In the genomic region with DNA sequence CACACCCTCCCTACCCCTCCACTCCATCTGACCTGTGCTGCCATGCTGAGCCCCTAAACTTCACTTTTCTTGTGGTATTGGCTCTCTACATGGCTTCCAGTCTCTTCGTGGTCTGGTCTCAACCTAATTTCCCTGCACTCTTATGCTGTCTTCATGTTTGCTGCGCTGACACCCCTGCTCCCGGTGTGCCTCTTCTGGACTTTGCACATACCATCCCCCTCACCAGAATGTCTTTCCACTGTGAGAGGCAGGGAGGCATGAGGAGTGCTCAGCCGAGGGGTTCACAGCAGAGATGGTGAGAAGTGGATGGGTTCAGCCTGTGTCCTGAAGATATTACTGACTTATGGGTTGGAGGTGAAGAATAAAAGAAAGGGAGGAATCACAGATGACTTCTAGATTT, we compare ENCODE assay signal across 1 cellular context.
TF ChIP-seq lines count a peak whose summit lies in the region.

No MANE protein-coding gene starts in this region.

TF ChIP-seq in HepG2, 621 proteins besides CTCF, POLR2A, EP300 and RAD21 (continued from another document and continues in another):
- TF ChIP-seq, protein P1, sequence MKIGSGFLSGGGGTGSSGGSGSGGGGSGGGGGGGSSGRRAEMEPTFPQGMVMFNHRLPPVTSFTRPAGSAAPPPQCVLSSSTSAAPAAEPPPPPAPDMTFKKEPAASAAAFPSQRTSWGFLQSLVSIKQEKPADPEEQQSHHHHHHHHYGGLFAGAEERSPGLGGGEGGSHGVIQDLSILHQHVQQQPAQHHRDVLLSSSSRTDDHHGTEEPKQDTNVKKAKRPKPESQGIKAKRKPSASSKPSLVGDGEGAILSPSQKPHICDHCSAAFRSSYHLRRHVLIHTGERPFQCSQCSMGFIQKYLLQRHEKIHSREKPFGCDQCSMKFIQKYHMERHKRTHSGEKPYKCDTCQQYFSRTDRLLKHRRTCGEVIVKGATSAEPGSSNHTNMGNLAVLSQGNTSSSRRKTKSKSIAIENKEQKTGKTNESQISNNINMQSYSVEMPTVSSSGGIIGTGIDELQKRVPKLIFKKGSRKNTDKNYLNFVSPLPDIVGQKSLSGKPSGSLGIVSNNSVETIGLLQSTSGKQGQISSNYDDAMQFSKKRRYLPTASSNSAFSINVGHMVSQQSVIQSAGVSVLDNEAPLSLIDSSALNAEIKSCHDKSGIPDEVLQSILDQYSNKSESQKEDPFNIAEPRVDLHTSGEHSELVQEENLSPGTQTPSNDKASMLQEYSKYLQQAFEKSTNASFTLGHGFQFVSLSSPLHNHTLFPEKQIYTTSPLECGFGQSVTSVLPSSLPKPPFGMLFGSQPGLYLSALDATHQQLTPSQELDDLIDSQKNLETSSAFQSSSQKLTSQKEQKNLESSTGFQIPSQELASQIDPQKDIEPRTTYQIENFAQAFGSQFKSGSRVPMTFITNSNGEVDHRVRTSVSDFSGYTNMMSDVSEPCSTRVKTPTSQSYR (CRISPR knock-in tag; IDR thresholded peaks at IDR 0.05; ENCODE audit: borderline replicate concordance), result peak; percentile 98
- TF ChIP-seq ZC3H13 (CRISPR knock-in tag; IDR thresholded peaks at IDR 0.05), result no peak
- TF ChIP-seq, protein P2, sequence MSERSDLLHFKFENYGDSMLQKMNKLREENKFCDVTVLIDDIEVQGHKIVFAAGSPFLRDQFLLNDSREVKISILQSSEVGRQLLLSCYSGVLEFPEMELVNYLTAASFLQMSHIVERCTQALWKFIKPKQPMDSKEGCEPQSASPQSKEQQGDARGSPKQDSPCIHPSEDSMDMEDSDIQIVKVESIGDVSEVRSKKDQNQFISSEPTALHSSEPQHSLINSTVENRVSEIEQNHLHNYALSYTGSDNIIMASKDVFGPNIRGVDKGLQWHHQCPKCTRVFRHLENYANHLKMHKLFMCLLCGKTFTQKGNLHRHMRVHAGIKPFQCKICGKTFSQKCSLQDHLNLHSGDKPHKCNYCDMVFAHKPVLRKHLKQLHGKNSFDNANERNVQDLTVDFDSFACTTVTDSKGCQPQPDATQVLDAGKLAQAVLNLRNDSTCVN (CRISPR knock-in tag; IDR thresholded peaks at IDR 0.05; ENCODE audit: borderline replicate concordance), result 0 out of 2 replicates have a peak, but pooled peaks have one; percentile 21
- TF ChIP-seq, protein P3, sequence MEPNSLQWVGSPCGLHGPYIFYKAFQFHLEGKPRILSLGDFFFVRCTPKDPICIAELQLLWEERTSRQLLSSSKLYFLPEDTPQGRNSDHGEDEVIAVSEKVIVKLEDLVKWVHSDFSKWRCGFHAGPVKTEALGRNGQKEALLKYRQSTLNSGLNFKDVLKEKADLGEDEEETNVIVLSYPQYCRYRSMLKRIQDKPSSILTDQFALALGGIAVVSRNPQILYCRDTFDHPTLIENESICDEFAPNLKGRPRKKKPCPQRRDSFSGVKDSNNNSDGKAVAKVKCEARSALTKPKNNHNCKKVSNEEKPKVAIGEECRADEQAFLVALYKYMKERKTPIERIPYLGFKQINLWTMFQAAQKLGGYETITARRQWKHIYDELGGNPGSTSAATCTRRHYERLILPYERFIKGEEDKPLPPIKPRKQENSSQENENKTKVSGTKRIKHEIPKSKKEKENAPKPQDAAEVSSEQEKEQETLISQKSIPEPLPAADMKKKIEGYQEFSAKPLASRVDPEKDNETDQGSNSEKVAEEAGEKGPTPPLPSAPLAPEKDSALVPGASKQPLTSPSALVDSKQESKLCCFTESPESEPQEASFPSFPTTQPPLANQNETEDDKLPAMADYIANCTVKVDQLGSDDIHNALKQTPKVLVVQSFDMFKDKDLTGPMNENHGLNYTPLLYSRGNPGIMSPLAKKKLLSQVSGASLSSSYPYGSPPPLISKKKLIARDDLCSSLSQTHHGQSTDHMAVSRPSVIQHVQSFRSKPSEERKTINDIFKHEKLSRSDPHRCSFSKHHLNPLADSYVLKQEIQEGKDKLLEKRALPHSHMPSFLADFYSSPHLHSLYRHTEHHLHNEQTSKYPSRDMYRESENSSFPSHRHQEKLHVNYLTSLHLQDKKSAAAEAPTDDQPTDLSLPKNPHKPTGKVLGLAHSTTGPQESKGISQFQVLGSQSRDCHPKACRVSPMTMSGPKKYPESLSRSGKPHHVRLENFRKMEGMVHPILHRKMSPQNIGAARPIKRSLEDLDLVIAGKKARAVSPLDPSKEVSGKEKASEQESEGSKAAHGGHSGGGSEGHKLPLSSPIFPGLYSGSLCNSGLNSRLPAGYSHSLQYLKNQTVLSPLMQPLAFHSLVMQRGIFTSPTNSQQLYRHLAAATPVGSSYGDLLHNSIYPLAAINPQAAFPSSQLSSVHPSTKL (CRISPR knock-in tag; IDR thresholded peaks at IDR 0.05), result peak; percentile 58
- TF ChIP-seq IKZF4 (CRISPR knock-in tag; IDR thresholded peaks at IDR 0.05; ENCODE audit: borderline replicate concordance, low read depth, not compliant biosample characterization), result no peak
- TF ChIP-seq ZNF138 (CRISPR knock-in tag; IDR thresholded peaks at IDR 0.05; ENCODE audit: low read depth), result no peak
- TF ChIP-seq SAFB2 (CRISPR knock-in tag; IDR thresholded peaks at IDR 0.05; ENCODE audit: borderline replicate concordance, low read depth), result no peak
- TF ChIP-seq TBX2 (CRISPR knock-in tag; IDR thresholded peaks at IDR 0.05; ENCODE audit: borderline replicate concordance), result 0 out of 2 replicates have a peak, but pooled peaks have one; percentile 30
- no peak for TF ChIP-seq ZKSCAN1 (IDR thresholded peaks at IDR 0.05; ENCODE audit: low read length)
- TF ChIP-seq, protein P4, sequence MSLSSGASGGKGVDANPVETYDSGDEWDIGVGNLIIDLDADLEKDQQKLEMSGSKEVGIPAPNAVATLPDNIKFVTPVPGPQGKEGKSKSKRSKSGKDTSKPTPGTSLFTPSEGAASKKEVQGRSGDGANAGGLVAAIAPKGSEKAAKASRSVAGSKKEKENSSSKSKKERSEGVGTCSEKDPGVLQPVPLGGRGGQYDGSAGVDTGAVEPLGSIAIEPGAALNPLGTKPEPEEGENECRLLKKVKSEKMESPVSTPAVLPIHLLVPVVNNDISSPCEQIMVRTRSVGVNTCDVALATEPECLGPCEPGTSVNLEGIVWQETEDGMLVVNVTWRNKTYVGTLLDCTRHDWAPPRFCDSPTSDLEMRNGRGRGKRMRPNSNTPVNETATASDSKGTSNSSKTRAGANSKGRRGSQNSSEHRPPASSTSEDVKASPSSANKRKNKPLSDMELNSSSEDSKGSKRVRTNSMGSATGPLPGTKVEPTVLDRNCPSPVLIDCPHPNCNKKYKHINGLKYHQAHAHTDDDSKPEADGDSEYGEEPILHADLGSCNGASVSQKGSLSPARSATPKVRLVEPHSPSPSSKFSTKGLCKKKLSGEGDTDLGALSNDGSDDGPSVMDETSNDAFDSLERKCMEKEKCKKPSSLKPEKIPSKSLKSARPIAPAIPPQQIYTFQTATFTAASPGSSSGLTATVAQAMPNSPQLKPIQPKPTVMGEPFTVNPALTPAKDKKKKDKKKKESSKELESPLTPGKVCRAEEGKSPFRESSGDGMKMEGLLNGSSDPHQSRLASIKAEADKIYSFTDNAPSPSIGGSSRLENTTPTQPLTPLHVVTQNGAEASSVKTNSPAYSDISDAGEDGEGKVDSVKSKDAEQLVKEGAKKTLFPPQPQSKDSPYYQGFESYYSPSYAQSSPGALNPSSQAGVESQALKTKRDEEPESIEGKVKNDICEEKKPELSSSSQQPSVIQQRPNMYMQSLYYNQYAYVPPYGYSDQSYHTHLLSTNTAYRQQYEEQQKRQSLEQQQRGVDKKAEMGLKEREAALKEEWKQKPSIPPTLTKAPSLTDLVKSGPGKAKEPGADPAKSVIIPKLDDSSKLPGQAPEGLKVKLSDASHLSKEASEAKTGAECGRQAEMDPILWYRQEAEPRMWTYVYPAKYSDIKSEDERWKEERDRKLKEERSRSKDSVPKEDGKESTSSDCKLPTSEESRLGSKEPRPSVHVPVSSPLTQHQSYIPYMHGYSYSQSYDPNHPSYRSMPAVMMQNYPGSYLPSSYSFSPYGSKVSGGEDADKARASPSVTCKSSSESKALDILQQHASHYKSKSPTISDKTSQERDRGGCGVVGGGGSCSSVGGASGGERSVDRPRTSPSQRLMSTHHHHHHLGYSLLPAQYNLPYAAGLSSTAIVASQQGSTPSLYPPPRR (CRISPR knock-in tag; IDR thresholded peaks at IDR 0.05; ENCODE audit: borderline replicate concordance), result 0 out of 2 replicates have a peak, but pooled peaks have one; percentile 23
- no peak for TF ChIP-seq CHCHD3 (CRISPR knock-in tag; IDR thresholded peaks at IDR 0.05)
- TF ChIP-seq YEATS2 (CRISPR knock-in tag; IDR thresholded peaks at IDR 0.05; ENCODE audit: borderline replicate concordance), result no peak
- no peak for TF ChIP-seq NFIC (IDR thresholded peaks at IDR 0.05; ENCODE audit: low read length)
- 0 out of 2 replicates have a peak, but pooled peaks have one; percentile 5 for TF ChIP-seq NR2F6 (IDR thresholded peaks at IDR 0.05)
- peak; percentile 38; the same call in 1 of the 2 replicates for TF ChIP-seq NR2F6 (CRISPR knock-in tag; IDR thresholded peaks at IDR 0.05)
- TF ChIP-seq SNRNP70 (IDR thresholded peaks at IDR 0.05; ENCODE audit: low read depth, low read length), result no peak
- 0 out of 2 replicates have a peak, but pooled peaks have one; percentile 37 for TF ChIP-seq POLR2AphosphoS5 (IDR thresholded peaks at IDR 0.05; ENCODE audit: low read depth, low read length)
- TF ChIP-seq TOPORS (CRISPR knock-in tag; IDR thresholded peaks at IDR 0.05), result no peak
- TF ChIP-seq, protein P5, sequence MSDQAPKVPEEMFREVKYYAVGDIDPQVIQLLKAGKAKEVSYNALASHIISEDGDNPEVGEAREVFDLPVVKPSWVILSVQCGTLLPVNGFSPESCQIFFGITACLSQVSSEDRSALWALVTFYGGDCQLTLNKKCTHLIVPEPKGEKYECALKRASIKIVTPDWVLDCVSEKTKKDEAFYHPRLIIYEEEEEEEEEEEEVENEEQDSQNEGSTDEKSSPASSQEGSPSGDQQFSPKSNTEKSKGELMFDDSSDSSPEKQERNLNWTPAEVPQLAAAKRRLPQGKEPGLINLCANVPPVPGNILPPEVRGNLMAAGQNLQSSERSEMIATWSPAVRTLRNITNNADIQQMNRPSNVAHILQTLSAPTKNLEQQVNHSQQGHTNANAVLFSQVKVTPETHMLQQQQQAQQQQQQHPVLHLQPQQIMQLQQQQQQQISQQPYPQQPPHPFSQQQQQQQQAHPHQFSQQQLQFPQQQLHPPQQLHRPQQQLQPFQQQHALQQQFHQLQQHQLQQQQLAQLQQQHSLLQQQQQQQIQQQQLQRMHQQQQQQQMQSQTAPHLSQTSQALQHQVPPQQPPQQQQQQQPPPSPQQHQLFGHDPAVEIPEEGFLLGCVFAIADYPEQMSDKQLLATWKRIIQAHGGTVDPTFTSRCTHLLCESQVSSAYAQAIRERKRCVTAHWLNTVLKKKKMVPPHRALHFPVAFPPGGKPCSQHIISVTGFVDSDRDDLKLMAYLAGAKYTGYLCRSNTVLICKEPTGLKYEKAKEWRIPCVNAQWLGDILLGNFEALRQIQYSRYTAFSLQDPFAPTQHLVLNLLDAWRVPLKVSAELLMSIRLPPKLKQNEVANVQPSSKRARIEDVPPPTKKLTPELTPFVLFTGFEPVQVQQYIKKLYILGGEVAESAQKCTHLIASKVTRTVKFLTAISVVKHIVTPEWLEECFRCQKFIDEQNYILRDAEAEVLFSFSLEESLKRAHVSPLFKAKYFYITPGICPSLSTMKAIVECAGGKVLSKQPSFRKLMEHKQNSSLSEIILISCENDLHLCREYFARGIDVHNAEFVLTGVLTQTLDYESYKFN (CRISPR knock-in tag; conservative IDR thresholded peaks at IDR 0.05), result peak; percentile 86
- 0 out of 2 replicates have a peak, but pooled peaks have one; percentile 35 for TF ChIP-seq ZNF230 (CRISPR knock-in tag; IDR thresholded peaks at IDR 0.05)
- no peak for TF ChIP-seq ZNF749 (CRISPR knock-in tag; IDR thresholded peaks at IDR 0.05; ENCODE audit: borderline replicate concordance)
- TF ChIP-seq, protein P6, sequence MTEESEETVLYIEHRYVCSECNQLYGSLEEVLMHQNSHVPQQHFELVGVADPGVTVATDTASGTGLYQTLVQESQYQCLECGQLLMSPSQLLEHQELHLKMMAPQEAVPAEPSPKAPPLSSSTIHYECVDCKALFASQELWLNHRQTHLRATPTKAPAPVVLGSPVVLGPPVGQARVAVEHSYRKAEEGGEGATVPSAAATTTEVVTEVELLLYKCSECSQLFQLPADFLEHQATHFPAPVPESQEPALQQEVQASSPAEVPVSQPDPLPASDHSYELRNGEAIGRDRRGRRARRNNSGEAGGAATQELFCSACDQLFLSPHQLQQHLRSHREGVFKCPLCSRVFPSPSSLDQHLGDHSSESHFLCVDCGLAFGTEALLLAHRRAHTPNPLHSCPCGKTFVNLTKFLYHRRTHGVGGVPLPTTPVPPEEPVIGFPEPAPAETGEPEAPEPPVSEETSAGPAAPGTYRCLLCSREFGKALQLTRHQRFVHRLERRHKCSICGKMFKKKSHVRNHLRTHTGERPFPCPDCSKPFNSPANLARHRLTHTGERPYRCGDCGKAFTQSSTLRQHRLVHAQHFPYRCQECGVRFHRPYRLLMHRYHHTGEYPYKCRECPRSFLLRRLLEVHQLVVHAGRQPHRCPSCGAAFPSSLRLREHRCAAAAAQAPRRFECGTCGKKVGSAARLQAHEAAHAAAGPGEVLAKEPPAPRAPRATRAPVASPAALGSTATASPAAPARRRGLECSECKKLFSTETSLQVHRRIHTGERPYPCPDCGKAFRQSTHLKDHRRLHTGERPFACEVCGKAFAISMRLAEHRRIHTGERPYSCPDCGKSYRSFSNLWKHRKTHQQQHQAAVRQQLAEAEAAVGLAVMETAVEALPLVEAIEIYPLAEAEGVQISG (CRISPR knock-in tag; IDR thresholded peaks at IDR 0.05), result 0 out of 2 replicates have a peak, but pooled peaks have one; percentile 4
- TF ChIP-seq, protein P7, sequence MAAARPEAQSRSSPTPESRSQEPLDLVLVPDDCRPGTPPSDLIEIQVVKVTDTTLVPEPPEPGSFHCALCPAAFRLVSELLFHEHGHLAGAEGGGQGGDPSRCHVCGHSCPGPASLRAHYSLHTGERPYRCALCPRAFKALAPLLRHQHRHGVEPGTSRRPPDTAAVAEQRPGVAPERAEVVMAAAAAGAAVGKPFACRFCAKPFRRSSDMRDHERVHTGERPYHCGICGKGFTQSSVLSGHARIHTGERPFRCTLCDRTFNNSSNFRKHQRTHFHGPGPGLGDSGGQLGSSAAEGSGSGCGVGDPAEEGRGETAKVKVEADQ (CRISPR knock-in tag; IDR thresholded peaks at IDR 0.05; ENCODE audit: borderline replicate concordance), result no peak
- no peak for TF ChIP-seq ETV6 (CRISPR knock-in tag; conservative IDR thresholded peaks at IDR 0.05)
- TF ChIP-seq IKZF1 (IDR thresholded peaks at IDR 0.05), result no peak
- TF ChIP-seq TGIF2 (CRISPR knock-in tag; IDR thresholded peaks at IDR 0.05), result no peak
- no peak for TF ChIP-seq PAF1 (CRISPR knock-in tag; IDR thresholded peaks at IDR 0.05)
- TF ChIP-seq, protein P8, sequence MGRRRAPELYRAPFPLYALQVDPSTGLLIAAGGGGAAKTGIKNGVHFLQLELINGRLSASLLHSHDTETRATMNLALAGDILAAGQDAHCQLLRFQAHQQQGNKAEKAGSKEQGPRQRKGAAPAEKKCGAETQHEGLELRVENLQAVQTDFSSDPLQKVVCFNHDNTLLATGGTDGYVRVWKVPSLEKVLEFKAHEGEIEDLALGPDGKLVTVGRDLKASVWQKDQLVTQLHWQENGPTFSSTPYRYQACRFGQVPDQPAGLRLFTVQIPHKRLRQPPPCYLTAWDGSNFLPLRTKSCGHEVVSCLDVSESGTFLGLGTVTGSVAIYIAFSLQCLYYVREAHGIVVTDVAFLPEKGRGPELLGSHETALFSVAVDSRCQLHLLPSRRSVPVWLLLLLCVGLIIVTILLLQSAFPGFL (CRISPR knock-in tag; IDR thresholded peaks at IDR 0.05), result no peak
- no peak for TF ChIP-seq ZNF329 (CRISPR knock-in tag; IDR thresholded peaks at IDR 0.05; ENCODE audit: low read depth)
- no peak for TF ChIP-seq ZNF777 (CRISPR knock-in tag; IDR thresholded peaks at IDR 0.05)
- no peak for TF ChIP-seq RCOR2 (CRISPR knock-in tag; IDR thresholded peaks at IDR 0.05)
- no peak for TF ChIP-seq ZNF343 (CRISPR knock-in tag; IDR thresholded peaks at IDR 0.05)
- TF ChIP-seq ZNF205 (CRISPR knock-in tag; IDR thresholded peaks at IDR 0.05), result no peak
- TF ChIP-seq ZNF263 (CRISPR knock-in tag; IDR thresholded peaks at IDR 0.05), result peak; percentile 68
- TF ChIP-seq FOXJ3 (CRISPR knock-in tag; IDR thresholded peaks at IDR 0.05; ENCODE audit: borderline replicate concordance), result no peak
- no peak for TF ChIP-seq ZNF605 (CRISPR knock-in tag; IDR thresholded peaks at IDR 0.05)
- no peak for TF ChIP-seq WIZ (CRISPR knock-in tag; IDR thresholded peaks at IDR 0.05)
- peak; percentile 80 for TF ChIP-seq GATAD2A (CRISPR knock-in tag; IDR thresholded peaks at IDR 0.05)
